8 cellular contexts compared by ENCODE assay signal in genomic region chr2:121648611-121649401, GRCh38. TPM values are rescaled to one million over a fixed set of nuclear protein-coding genes. Genes with fewer than 3 reads are reported as not detected.
DNase-seq lines count a peak whose midpoint lies in the region; ATAC-seq and TF ChIP-seq lines count a peak whose summit lies in the region.

No MANE protein-coding gene starts in this region.

- H3K4me1 Mint-ChIP-seq in stimulated activated naive B cell treated with anti-CD40 and anti-IgM and Interleukin-4, amounts not matched to agents 10 μg/mL and 1 μg/mL and 100 μg/mL, for 72 hours: peaks cover 30 to 57% of the 10 kb centered on the region in 2 donors

- peak overlapping the region; percentile 98 to 100 for H3K4me3 Mint-ChIP-seq in stimulated activated naive B cell treated with anti-CD40 and anti-IgM and Interleukin-4, amounts not matched to agents 10 μg/mL and 1 μg/mL and 100 μg/mL, for 72 hours

- TF ChIP-seq CTCF in 22Rv1 (IDR thresholded peaks at IDR 0.05): no peak

- no peaks in the 10 kb centered on the region for H3K9me3 Mint-ChIP-seq in stimulated activated naive B cell treated with anti-CD40 and anti-IgM and Interleukin-4, amounts not matched to agents 10 μg/mL and 1 μg/mL and 100 μg/mL, for 72 hours

- H3K36me3 Mint-ChIP-seq in stimulated activated naive B cell treated with anti-CD40 and anti-IgM and Interleukin-4, amounts not matched to agents 10 μg/mL and 1 μg/mL and 100 μg/mL, for 72 hours: peaks cover 6 to 20% of the 10 kb centered on the region in 2 donors

- H3K27ac ChIP-seq in 22Rv1: peak overlapping the region; percentile 79

- H3K27ac Mint-ChIP-seq in stimulated activated naive B cell treated with anti-CD40 and anti-IgM and Interleukin-4, amounts not matched to agents 10 μg/mL and 1 μg/mL and 100 μg/mL, for 72 hours: peak overlapping the region; percentile 100

- DNase-seq in NOMO-1 treated with DMSO at 0.1 percent for 48 hours (lab: John Stamatoyannopoulos, UW; ENCODE audit: unreplicated experiment) (peak; percentile 21), myocyte (ENCODE audit: low read depth) (peak; percentile 54)
- peak; percentile 66 for DNase-seq in activated T-cell treated with anti-CD3 and anti-CD28 coated beads, Interleukin-2, amount 50 U/mL, for 1 hour
- peak; percentile 21 for DNase-seq in stimulated activated naive B cell treated with anti-CD40 and anti-IgM and Interleukin-4, amounts not matched to agents 10 μg/mL and 1 μg/mL and 100 μg/mL, for 72 hours

- peak; percentile 26 for ATAC-seq in GM18508 (IDR thresholded peaks at IDR 0.05; ENCODE audit: insufficient read depth, unreplicated experiment)
- ATAC-seq in HG03064 (IDR thresholded peaks at IDR 0.05; ENCODE audit: low read depth, unreplicated experiment): peak; percentile 29
- peak; percentile 25 for ATAC-seq in esophagus mucosa
- peak; percentile 24 to 44 for ATAC-seq in stimulated activated naive B cell treated with anti-CD40 and anti-IgM and Interleukin-4, amounts not matched to agents 10 μg/mL and 1 μg/mL and 100 μg/mL, for 72 hours (replicated peaks)

- no peaks in the 10 kb centered on the region for H3K27me3 Mint-ChIP-seq in stimulated activated naive B cell treated with anti-CD40 and anti-IgM and Interleukin-4, amounts not matched to agents 10 μg/mL and 1 μg/mL and 100 μg/mL, for 72 hours

RNA-seq across cellular contexts. Expression of gene CLASP1, which starts 0.5 kb away (rescaled TPM):
- total RNA-seq in esophagus mucosa (31.0 TPM), myocyte (42.4 and 43.9 TPM in 2 replicates)
- 21.5 TPM for polyA plus RNA-seq in myocyte (2012)

Comparison
In these comparisons a context has a peak if more than half of its experiments do, and no peak if none do; other contexts are left out.
1. Peak in every context shown above with its lines: DNase-seq, ATAC-seq and H3K27ac ChIP-seq.